ENCODE assay signal across 3 cellular contexts in the genomic region with DNA sequence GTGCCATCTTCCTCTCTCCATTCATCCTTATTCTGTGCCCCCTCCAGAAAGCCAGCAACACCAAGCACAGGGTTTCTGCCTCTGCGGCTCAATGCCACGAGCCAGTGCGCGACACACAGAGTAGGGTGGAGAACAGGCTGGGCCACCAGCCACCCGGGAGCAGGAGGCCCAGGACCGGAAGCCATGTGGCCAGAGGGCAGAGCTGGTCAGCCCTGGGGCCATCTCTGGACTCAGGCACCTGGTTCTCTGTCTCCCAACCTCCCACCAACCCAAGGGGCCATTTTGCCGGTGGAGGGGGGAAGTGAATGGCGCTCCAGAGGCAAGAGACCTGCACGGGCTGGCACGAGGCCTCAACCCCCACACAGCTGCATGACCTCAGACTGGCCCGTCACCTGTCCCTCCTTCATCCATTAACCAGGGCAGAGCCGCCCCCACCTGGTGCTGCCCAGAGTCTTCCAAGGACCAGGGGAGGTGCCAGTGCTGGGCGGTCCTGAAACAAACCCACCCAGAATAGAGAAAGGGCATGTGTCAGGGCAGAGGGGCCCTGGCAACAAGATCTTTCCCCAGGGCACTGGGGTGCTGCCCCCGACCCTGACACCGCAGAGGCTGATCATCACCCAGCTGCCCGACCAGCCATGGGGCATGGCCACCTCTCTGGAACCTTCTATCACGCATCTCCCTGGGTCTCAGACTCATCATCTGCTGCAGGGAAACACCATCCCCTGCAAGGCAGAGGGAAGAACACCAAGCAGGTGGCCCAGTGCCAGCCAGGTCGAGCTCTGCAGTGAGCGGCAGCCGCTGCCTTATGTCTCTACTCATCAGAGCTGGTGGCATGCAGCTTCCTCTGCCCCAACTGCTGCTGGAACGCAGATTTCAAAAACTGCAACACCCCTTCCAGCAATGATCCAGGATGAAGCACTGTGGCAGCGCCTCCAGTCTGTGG.
TF ChIP-seq lines count a peak whose summit lies in the region.

No MANE protein-coding gene starts in this region.

TF ChIP-seq in SK-N-SH, 30 proteins besides CTCF, POLR2A, EP300 and RAD21 (continued from another document and continues in another):
- TF ChIP-seq, protein P1, sequence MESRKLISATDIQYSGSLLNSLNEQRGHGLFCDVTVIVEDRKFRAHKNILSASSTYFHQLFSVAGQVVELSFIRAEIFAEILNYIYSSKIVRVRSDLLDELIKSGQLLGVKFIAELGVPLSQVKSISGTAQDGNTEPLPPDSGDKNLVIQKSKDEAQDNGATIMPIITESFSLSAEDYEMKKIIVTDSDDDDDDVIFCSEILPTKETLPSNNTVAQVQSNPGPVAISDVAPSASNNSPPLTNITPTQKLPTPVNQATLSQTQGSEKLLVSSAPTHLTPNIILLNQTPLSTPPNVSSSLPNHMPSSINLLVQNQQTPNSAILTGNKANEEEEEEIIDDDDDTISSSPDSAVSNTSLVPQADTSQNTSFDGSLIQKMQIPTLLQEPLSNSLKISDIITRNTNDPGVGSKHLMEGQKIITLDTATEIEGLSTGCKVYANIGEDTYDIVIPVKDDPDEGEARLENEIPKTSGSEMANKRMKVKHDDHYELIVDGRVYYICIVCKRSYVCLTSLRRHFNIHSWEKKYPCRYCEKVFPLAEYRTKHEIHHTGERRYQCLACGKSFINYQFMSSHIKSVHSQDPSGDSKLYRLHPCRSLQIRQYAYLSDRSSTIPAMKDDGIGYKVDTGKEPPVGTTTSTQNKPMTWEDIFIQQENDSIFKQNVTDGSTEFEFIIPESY (IDR thresholded peaks at IDR 0.05; ENCODE audit: borderline replicate concordance, low read depth): no peak
- TF ChIP-seq MXI1 (IDR thresholded peaks at IDR 0.05; ENCODE audit: low read depth, low read length) (no peak), GATA2 (CRISPR knock-in tag; IDR thresholded peaks at IDR 0.05) (no peak), FOXJ3 (CRISPR knock-in tag; IDR thresholded peaks at IDR 0.05) (no peak), TEAD4 (IDR thresholded peaks at IDR 0.05; ENCODE audit: borderline replicate concordance, insufficient read depth) (no peak), FOSL2 (IDR thresholded peaks at IDR 0.05; ENCODE audit: borderline replicate concordance, low read depth) (no peak), CHD2 (IDR thresholded peaks at IDR 0.05; ENCODE audit: low read length, partially characterized antibody) (no peak), SMC3 (IDR thresholded peaks at IDR 0.05; ENCODE audit: low read depth, low read length) (no peak), POLR2AphosphoS5 (IDR thresholded peaks at IDR 0.05; ENCODE audit: low read depth, low read length) (no peak), YY1 (IDR thresholded peaks at IDR 0.05; ENCODE audit: low read depth) (no peak)
- TF ChIP-seq, protein P2, sequence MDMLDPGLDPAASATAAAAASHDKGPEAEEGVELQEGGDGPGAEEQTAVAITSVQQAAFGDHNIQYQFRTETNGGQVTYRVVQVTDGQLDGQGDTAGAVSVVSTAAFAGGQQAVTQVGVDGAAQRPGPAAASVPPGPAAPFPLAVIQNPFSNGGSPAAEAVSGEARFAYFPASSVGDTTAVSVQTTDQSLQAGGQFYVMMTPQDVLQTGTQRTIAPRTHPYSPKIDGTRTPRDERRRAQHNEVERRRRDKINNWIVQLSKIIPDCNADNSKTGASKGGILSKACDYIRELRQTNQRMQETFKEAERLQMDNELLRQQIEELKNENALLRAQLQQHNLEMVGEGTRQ (IDR thresholded peaks at IDR 0.05; ENCODE audit: borderline replicate concordance, low read depth, low read length): no peak

TF ChIP-seq in SK-N-SH treated with all-trans-retinoic acid at 6 μM for 48 hours, 23 proteins besides CTCF, POLR2A, EP300 and RAD21 (continued from another document):
- TF ChIP-seq TCF4 (CRISPR knock-in tag; IDR thresholded peaks at IDR 0.05; ENCODE audit: borderline replicate concordance): no peak
- TF ChIP-seq ZNF565 (CRISPR knock-in tag; conservative IDR thresholded peaks at IDR 0.05; ENCODE audit: low read depth): no peak
- no peak for TF ChIP-seq BACH2 (CRISPR knock-in tag; IDR thresholded peaks at IDR 0.05; ENCODE audit: borderline replicate concordance)
- TF ChIP-seq, protein P3, sequence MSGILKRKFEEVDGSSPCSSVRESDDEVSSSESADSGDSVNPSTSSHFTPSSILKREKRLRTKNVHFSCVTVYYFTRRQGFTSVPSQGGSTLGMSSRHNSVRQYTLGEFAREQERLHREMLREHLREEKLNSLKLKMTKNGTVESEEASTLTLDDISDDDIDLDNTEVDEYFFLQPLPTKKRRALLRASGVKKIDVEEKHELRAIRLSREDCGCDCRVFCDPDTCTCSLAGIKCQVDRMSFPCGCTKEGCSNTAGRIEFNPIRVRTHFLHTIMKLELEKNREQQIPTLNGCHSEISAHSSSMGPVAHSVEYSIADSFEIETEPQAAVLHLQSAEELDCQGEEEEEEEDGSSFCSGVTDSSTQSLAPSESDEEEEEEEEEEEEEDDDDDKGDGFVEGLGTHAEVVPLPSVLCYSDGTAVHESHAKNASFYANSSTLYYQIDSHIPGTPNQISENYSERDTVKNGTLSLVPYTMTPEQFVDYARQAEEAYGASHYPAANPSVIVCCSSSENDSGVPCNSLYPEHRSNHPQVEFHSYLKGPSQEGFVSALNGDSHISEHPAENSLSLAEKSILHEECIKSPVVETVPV (CRISPR knock-in tag; IDR thresholded peaks at IDR 0.05): no peak
- TF ChIP-seq ARNTL (CRISPR knock-in tag; IDR thresholded peaks at IDR 0.05; ENCODE audit: borderline replicate concordance, low read depth): no peak
- TF ChIP-seq, protein P4, sequence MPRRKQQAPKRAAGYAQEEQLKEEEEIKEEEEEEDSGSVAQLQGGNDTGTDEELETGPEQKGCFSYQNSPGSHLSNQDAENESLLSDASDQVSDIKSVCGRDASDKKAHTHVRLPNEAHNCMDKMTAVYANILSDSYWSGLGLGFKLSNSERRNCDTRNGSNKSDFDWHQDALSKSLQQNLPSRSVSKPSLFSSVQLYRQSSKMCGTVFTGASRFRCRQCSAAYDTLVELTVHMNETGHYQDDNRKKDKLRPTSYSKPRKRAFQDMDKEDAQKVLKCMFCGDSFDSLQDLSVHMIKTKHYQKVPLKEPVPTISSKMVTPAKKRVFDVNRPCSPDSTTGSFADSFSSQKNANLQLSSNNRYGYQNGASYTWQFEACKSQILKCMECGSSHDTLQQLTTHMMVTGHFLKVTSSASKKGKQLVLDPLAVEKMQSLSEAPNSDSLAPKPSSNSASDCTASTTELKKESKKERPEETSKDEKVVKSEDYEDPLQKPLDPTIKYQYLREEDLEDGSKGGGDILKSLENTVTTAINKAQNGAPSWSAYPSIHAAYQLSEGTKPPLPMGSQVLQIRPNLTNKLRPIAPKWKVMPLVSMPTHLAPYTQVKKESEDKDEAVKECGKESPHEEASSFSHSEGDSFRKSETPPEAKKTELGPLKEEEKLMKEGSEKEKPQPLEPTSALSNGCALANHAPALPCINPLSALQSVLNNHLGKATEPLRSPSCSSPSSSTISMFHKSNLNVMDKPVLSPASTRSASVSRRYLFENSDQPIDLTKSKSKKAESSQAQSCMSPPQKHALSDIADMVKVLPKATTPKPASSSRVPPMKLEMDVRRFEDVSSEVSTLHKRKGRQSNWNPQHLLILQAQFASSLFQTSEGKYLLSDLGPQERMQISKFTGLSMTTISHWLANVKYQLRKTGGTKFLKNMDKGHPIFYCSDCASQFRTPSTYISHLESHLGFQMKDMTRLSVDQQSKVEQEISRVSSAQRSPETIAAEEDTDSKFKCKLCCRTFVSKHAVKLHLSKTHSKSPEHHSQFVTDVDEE (CRISPR knock-in tag; IDR thresholded peaks at IDR 0.05): no peak
- no peak for TF ChIP-seq CSDC2 (CRISPR knock-in tag; IDR thresholded peaks at IDR 0.05)
- TF ChIP-seq ZNF8 (CRISPR knock-in tag; IDR thresholded peaks at IDR 0.05): no peak
- TF ChIP-seq ESRRG (CRISPR knock-in tag; IDR thresholded peaks at IDR 0.05): no peak
- TF ChIP-seq, protein P5, sequence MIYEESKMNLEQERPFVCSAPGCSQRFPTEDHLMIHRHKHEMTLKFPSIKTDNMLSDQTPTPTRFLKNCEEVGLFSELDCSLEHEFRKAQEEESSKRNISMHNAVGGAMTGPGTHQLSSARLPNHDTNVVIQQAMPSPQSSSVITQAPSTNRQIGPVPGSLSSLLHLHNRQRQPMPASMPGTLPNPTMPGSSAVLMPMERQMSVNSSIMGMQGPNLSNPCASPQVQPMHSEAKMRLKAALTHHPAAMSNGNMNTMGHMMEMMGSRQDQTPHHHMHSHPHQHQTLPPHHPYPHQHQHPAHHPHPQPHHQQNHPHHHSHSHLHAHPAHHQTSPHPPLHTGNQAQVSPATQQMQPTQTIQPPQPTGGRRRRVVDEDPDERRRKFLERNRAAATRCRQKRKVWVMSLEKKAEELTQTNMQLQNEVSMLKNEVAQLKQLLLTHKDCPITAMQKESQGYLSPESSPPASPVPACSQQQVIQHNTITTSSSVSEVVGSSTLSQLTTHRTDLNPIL (CRISPR knock-in tag; IDR thresholded peaks at IDR 0.05; ENCODE audit: low read depth): no peak

TF ChIP-seq in WTC11, 78 proteins besides CTCF, POLR2A, EP300 and RAD21 (continued from another document):
- TF ChIP-seq, protein P6, sequence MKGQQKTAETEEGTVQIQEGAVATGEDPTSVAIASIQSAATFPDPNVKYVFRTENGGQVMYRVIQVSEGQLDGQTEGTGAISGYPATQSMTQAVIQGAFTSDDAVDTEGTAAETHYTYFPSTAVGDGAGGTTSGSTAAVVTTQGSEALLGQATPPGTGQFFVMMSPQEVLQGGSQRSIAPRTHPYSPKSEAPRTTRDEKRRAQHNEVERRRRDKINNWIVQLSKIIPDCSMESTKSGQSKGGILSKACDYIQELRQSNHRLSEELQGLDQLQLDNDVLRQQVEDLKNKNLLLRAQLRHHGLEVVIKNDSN (CRISPR knock-in tag; IDR thresholded peaks at IDR 0.05): no peak
- TF ChIP-seq TP53 (CRISPR knock-in tag; IDR thresholded peaks at IDR 0.05): no peak
- no peak for TF ChIP-seq RELA (CRISPR knock-in tag; IDR thresholded peaks at IDR 0.05; ENCODE audit: borderline replicate concordance)
- TF ChIP-seq TEAD1 (CRISPR knock-in tag; IDR thresholded peaks at IDR 0.05): no peak
- no peak for TF ChIP-seq SP1 (CRISPR knock-in tag; conservative IDR thresholded peaks at IDR 0.05)
- no peak for TF ChIP-seq GABPB1 (CRISPR knock-in tag; IDR thresholded peaks at IDR 0.05)
- TF ChIP-seq, protein P7, sequence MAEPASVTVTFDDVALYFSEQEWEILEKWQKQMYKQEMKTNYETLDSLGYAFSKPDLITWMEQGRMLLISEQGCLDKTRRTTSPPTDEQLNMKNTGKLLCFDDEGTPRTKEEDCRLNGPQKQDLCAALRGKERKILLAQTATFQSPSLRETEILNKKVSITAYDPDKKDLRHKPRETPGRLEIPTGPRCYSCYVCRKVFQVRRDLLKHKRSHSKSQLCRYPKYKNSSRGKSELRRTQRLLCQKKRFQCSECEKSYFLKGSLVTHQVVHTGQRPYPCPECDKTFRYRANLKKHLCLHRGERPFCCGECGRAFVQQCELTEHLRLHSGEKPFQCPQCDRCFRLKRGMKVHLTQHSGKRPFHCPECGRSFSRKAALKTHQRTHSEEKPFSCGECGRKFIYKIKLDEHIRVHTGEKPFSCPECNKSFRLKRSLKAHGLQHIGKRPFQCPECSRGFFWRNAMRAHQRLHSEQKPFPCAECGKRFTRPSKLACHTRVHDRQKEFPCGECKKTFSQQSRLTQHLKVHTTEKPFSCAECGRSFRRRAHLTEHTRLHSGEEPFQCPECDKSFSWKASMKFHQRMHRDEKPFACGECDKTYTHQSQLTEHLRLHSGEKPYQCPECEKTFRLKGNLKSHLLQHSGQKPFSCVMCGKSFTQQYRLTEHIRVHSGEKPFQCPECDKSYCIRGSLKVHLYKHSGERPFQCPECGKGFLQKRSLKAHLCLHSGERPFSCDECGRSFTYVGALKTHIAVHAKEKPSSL (CRISPR knock-in tag; conservative IDR thresholded peaks at IDR 0.05): no peak
- TF ChIP-seq, protein P8, sequence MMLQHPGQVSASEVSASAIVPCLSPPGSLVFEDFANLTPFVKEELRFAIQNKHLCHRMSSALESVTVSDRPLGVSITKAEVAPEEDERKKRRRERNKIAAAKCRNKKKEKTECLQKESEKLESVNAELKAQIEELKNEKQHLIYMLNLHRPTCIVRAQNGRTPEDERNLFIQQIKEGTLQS (CRISPR knock-in tag; conservative IDR thresholded peaks at IDR 0.05): no peak
- TF ChIP-seq, protein P9, sequence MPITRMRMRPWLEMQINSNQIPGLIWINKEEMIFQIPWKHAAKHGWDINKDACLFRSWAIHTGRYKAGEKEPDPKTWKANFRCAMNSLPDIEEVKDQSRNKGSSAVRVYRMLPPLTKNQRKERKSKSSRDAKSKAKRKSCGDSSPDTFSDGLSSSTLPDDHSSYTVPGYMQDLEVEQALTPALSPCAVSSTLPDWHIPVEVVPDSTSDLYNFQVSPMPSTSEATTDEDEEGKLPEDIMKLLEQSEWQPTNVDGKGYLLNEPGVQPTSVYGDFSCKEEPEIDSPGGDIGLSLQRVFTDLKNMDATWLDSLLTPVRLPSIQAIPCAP (CRISPR knock-in tag; IDR thresholded peaks at IDR 0.05): no peak
- TF ChIP-seq ZNF121 (CRISPR knock-in tag; IDR thresholded peaks at IDR 0.05): no peak
- no peak for TF ChIP-seq TCF7 (CRISPR knock-in tag; IDR thresholded peaks at IDR 0.05; ENCODE audit: low read depth)
- no peak for TF ChIP-seq PRRX2 (CRISPR knock-in tag; IDR thresholded peaks at IDR 0.05)
- no peak for TF ChIP-seq GTF2I (CRISPR knock-in tag; conservative IDR thresholded peaks at IDR 0.05)
